8 cellular contexts compared by ENCODE assay signal in the genomic region with DNA sequence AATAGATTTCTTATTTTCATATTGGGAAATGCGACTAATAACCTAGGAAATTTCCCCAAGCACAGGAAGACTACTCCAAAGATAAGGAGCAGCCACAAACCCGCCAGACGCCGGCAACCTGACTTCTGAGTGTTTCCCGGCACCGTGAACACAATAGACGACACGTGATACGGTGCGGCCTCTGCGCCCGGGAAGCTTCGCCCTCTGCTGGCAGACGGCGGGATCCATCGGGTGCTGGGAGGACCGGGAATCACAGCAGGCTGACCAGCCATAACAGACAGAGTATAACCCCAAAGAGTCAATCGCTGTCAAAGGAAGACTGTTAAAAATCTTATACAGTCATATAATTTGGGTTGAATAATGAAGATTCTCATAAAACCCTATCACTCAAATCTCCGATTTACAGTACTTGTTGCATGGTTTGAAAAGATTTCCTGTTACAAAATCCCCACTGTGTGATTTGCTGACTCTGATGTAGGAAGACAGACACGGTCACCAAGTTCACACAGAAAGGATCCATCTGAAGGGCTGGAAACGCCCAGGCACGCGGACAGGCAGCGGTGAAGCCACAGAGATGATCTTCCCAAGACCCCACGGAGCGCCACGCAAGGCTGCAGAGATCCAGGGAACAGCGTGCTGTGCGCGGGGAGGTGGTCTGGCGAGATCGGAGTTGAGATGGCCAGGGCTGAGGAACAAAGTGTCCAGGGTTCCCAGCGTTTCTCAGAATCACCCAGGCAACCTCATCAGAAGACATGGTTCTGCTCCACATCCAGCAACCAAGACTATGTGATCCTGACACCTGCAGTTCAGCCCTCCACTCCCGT.
DNase-seq lines count a peak whose midpoint lies in the region; ATAC-seq and TF ChIP-seq lines count a peak whose summit lies in the region.

No MANE protein-coding gene starts in this region.

- peaks cover 6% of the 10 kb centered on the region for H3K4me1 ChIP-seq in effector memory CD4-positive, alpha-beta T cell (ENCODE audit: control insufficient read depth, insufficient read depth, low read length, poor library complexity, severe bottlenecking)

- H3K27me3 Mint-ChIP-seq in CD14-positive monocyte (ENCODE audit: low read depth in 3 of 3) (peaks cover 2 to 9% (median 3%) of the 10 kb centered on the region in 3 donors), memory B cell (no peaks in the 10 kb centered on the region)

- DNase-seq in CD14-positive monocyte (ENCODE audit: low spot score) (peak; percentile 75), NCI-H526 treated with DMSO at 0.1 percent for 48 hours (lab: John Stamatoyannopoulos, UW) (peak; percentile 48), memory B cell (ENCODE audit: low spot score in 2 of 2) (peak; percentile 52 to 80)
- peak; percentile 30 to 62 for DNase-seq in activated CD8-positive, alpha-beta memory T cell treated with anti-CD3 and anti-CD28 coated beads for 1 hour (ENCODE audit: extremely low read depth in 1 of 2, low read depth in 1 of 2)
- DNase-seq in effector memory CD4-positive, alpha-beta T cell: peak; percentile 39 to 56 (median 52)
- peak; percentile 59 for DNase-seq in stimulated activated CD8-positive, alpha-beta memory T cell treated with anti-CD3 and anti-CD28 coated beads, Interleukin-12 subunit alpha, Interleukin-12 subunit beta, amount 100 ng/mL, for 4 hours (ENCODE audit: low read depth)

- no peaks in the 10 kb centered on the region for H3K27me3 ChIP-seq in effector memory CD4-positive, alpha-beta T cell (replicated peaks; ENCODE audit: control insufficient read depth, insufficient read depth, low read length, poor library complexity, severe bottlenecking)

- no peak overlapping the region for H3K4me3 ChIP-seq in effector memory CD4-positive, alpha-beta T cell (ENCODE audit: insufficient read depth, low read depth, low read length, poor library complexity, severe bottlenecking)

- peaks cover 0 to 2% (median 0%) of the 10 kb centered on the region in 7 donors for H3K9me3 Mint-ChIP-seq in CD14-positive monocyte
- no peaks in the 10 kb centered on the region for H3K9me3 Mint-ChIP-seq in memory B cell

- H3K27ac Mint-ChIP-seq in CD14-positive monocyte: peak overlapping the region in 4 of 7 donors; percentile 6 to 55 (median 38)
- no peak overlapping the region for H3K27ac Mint-ChIP-seq in memory B cell

- peak overlapping the region; percentile 59 to 77 for H3K4me3 Mint-ChIP-seq in CD14-positive monocyte
- H3K4me3 Mint-ChIP-seq in memory B cell: peak overlapping the region; percentile 37

- H3K36me3 Mint-ChIP-seq in CD14-positive monocyte: peaks cover 18 to 25% of the 10 kb centered on the region in 2 donors
- H3K36me3 Mint-ChIP-seq in memory B cell: peaks cover 16% of the 10 kb centered on the region

- intact Hi-C loops in CD14-positive monocyte (cut with micrococcal nuclease): no loop called here

- H3K36me3 ChIP-seq in effector memory CD4-positive, alpha-beta T cell (ENCODE audit: control insufficient read depth, insufficient read depth, low read length): no peaks in the 10 kb centered on the region

- H3K4me1 Mint-ChIP-seq in CD14-positive monocyte (peaks cover 9% of the 10 kb centered on the region), memory B cell (peaks cover 21% of the 10 kb centered on the region)

- ATAC-seq in GM19438 (IDR thresholded peaks at IDR 0.05; ENCODE audit: low read depth, unreplicated experiment) (peak; percentile 100), HG03521 (IDR thresholded peaks at IDR 0.05; ENCODE audit: unreplicated experiment) (peak; percentile 98), memory B cell (ENCODE audit: low read depth) (peak; percentile 97)

- TF ChIP-seq CTCF in CD14-positive monocyte (IDR thresholded peaks at IDR 0.05): peak; percentile 96

- H3K27ac ChIP-seq in effector memory CD4-positive, alpha-beta T cell (ENCODE audit: insufficient read depth, low read length, poor library complexity, severe bottlenecking): no peak overlapping the region

- no peaks in the 10 kb centered on the region for H3K9me3 ChIP-seq in effector memory CD4-positive, alpha-beta T cell (ENCODE audit: control insufficient read depth, low read length)
